ENCODE assay signal across 1 cellular context in the genomic region with DNA sequence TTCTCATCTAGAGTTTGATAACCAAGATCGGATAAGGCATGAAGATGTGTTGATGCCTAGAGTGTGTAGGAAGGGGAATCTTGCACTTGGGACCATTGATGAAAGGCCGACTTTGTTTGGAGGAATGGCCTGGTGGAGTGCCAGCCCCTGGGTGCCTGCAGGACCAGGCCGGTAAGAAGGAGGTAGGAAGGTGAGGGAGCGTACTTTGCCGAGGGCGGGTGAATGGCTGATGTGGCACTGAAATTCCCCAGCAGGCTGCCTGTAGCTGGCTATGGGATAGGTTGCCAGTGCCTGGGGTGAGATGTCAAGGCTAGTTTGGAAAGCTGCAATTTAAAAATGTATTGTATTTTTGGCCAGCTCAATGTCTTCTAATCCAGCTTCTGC.
TF ChIP-seq lines count a peak whose summit lies in the region.

No MANE protein-coding gene starts in this region.

TF ChIP-seq in GM23338, 12 proteins besides CTCF, POLR2A, EP300 and RAD21:
- TF ChIP-seq POLR2AphosphoS5 (IDR thresholded peaks at IDR 0.05; ENCODE audit: low read depth) (no peak), NANOG (IDR thresholded peaks at IDR 0.05; ENCODE audit: borderline replicate concordance) (no peak), JUNB (IDR thresholded peaks at IDR 0.05; ENCODE audit: unreplicated experiment) (no peak), CREB1 (CRISPR knock-in tag; IDR thresholded peaks at IDR 0.05; ENCODE audit: low read depth) (no peak), EZH2 (IDR thresholded peaks at IDR 0.05; ENCODE audit: low read depth, unreplicated experiment) (no peak), STAT1 (IDR thresholded peaks at IDR 0.05; ENCODE audit: unreplicated experiment) (no peak)
- TF ChIP-seq, protein P1, sequence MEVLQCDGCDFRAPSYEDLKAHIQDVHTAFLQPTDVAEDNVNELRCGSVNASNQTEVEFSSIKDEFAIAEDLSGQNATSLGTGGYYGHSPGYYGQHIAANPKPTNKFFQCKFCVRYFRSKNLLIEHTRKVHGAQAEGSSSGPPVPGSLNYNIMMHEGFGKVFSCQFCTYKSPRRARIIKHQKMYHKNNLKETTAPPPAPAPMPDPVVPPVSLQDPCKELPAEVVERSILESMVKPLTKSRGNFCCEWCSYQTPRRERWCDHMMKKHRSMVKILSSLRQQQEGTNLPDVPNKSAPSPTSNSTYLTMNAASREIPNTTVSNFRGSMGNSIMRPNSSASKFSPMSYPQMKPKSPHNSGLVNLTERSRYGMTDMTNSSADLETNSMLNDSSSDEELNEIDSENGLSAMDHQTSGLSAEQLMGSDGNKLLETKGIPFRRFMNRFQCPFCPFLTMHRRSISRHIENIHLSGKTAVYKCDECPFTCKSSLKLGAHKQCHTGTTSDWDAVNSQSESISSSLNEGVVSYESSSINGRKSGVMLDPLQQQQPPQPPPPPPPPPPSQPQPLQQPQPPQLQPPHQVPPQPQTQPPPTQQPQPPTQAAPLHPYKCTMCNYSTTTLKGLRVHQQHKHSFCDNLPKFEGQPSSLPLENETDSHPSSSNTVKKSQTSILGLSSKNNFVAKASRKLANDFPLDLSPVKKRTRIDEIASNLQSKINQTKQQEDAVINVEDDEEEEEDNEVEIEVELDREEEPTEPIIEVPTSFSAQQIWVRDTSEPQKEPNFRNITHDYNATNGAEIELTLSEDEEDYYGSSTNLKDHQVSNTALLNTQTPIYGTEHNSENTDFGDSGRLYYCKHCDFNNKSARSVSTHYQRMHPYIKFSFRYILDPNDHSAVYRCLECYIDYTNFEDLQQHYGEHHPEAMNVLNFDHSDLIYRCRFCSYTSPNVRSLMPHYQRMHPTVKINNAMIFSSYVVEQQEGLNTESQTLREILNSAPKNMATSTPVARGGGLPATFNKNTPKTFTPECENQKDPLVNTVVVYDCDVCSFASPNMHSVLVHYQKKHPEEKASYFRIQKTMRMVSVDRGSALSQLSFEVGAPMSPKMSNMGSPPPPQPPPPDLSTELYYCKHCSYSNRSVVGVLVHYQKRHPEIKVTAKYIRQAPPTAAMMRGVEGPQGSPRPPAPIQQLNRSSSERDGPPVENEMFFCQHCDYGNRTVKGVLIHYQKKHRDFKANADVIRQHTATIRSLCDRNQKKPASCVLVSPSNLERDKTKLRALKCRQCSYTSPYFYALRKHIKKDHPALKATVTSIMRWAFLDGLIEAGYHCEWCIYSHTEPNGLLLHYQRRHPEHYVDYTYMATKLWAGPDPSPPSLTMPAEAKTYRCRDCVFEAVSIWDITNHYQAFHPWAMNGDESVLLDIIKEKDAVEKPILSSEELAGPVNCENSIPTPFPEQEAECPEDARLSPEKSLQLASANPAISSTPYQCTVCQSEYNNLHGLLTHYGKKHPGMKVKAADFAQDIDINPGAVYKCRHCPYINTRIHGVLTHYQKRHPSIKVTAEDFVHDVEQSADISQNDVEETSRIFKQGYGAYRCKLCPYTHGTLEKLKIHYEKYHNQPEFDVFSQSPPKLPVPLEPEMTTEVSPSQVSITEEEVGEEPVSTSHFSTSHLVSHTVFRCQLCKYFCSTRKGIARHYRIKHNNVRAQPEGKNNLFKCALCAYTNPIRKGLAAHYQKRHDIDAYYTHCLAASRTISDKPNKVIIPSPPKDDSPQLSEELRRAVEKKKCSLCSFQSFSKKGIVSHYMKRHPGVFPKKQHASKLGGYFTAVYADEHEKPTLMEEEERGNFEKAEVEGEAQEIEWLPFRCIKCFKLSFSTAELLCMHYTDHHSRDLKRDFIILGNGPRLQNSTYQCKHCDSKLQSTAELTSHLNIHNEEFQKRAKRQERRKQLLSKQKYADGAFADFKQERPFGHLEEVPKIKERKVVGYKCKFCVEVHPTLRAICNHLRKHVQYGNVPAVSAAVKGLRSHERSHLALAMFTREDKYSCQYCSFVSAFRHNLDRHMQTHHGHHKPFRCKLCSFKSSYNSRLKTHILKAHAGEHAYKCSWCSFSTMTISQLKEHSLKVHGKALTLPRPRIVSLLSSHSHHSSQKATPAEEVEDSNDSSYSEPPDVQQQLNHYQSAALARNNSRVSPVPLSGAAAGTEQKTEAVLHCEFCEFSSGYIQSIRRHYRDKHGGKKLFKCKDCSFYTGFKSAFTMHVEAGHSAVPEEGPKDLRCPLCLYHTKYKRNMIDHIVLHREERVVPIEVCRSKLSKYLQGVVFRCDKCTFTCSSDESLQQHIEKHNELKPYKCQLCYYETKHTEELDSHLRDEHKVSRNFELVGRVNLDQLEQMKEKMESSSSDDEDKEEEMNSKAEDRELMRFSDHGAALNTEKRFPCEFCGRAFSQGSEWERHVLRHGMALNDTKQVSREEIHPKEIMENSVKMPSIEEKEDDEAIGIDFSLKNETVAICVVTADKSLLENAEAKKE (CRISPR knock-in tag; IDR thresholded peaks at IDR 0.05) = no peak
